1 cellular context compared by ENCODE assay signal in the genomic region with DNA sequence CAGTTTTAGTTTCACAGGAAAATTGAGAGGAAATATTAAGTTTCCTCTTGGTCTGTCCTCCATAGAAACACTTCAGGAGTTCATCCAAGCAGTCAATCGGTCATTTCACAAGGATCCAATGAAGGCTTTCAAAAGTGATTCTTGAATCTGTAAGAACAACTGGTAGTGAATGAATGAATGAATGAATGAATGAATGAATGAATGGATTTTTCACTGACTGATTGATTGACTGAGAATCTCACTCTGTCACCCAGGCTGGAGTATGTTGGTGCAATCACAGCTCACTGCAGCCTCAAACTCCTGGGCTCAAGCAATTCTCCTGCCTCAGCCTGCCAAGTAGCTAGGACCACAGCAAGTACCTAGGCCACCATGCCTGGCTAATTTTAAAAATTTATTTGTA.
TF ChIP-seq lines count a peak whose summit lies in the region.

No MANE protein-coding gene starts in this region.

TF ChIP-seq in GM23338, 12 proteins besides CTCF, POLR2A, EP300 and RAD21 (continued from another document):
- TF ChIP-seq, protein P1, sequence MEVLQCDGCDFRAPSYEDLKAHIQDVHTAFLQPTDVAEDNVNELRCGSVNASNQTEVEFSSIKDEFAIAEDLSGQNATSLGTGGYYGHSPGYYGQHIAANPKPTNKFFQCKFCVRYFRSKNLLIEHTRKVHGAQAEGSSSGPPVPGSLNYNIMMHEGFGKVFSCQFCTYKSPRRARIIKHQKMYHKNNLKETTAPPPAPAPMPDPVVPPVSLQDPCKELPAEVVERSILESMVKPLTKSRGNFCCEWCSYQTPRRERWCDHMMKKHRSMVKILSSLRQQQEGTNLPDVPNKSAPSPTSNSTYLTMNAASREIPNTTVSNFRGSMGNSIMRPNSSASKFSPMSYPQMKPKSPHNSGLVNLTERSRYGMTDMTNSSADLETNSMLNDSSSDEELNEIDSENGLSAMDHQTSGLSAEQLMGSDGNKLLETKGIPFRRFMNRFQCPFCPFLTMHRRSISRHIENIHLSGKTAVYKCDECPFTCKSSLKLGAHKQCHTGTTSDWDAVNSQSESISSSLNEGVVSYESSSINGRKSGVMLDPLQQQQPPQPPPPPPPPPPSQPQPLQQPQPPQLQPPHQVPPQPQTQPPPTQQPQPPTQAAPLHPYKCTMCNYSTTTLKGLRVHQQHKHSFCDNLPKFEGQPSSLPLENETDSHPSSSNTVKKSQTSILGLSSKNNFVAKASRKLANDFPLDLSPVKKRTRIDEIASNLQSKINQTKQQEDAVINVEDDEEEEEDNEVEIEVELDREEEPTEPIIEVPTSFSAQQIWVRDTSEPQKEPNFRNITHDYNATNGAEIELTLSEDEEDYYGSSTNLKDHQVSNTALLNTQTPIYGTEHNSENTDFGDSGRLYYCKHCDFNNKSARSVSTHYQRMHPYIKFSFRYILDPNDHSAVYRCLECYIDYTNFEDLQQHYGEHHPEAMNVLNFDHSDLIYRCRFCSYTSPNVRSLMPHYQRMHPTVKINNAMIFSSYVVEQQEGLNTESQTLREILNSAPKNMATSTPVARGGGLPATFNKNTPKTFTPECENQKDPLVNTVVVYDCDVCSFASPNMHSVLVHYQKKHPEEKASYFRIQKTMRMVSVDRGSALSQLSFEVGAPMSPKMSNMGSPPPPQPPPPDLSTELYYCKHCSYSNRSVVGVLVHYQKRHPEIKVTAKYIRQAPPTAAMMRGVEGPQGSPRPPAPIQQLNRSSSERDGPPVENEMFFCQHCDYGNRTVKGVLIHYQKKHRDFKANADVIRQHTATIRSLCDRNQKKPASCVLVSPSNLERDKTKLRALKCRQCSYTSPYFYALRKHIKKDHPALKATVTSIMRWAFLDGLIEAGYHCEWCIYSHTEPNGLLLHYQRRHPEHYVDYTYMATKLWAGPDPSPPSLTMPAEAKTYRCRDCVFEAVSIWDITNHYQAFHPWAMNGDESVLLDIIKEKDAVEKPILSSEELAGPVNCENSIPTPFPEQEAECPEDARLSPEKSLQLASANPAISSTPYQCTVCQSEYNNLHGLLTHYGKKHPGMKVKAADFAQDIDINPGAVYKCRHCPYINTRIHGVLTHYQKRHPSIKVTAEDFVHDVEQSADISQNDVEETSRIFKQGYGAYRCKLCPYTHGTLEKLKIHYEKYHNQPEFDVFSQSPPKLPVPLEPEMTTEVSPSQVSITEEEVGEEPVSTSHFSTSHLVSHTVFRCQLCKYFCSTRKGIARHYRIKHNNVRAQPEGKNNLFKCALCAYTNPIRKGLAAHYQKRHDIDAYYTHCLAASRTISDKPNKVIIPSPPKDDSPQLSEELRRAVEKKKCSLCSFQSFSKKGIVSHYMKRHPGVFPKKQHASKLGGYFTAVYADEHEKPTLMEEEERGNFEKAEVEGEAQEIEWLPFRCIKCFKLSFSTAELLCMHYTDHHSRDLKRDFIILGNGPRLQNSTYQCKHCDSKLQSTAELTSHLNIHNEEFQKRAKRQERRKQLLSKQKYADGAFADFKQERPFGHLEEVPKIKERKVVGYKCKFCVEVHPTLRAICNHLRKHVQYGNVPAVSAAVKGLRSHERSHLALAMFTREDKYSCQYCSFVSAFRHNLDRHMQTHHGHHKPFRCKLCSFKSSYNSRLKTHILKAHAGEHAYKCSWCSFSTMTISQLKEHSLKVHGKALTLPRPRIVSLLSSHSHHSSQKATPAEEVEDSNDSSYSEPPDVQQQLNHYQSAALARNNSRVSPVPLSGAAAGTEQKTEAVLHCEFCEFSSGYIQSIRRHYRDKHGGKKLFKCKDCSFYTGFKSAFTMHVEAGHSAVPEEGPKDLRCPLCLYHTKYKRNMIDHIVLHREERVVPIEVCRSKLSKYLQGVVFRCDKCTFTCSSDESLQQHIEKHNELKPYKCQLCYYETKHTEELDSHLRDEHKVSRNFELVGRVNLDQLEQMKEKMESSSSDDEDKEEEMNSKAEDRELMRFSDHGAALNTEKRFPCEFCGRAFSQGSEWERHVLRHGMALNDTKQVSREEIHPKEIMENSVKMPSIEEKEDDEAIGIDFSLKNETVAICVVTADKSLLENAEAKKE (CRISPR knock-in tag; IDR thresholded peaks at IDR 0.05) = no peak
- TF ChIP-seq EZH2phosphoT487 (IDR thresholded peaks at IDR 0.05; ENCODE audit: unreplicated experiment) = no peak
- no peak for TF ChIP-seq JUNB (IDR thresholded peaks at IDR 0.05; ENCODE audit: unreplicated experiment)
- TF ChIP-seq STAT1 (IDR thresholded peaks at IDR 0.05; ENCODE audit: unreplicated experiment) = no peak
- TF ChIP-seq, protein P2, sequence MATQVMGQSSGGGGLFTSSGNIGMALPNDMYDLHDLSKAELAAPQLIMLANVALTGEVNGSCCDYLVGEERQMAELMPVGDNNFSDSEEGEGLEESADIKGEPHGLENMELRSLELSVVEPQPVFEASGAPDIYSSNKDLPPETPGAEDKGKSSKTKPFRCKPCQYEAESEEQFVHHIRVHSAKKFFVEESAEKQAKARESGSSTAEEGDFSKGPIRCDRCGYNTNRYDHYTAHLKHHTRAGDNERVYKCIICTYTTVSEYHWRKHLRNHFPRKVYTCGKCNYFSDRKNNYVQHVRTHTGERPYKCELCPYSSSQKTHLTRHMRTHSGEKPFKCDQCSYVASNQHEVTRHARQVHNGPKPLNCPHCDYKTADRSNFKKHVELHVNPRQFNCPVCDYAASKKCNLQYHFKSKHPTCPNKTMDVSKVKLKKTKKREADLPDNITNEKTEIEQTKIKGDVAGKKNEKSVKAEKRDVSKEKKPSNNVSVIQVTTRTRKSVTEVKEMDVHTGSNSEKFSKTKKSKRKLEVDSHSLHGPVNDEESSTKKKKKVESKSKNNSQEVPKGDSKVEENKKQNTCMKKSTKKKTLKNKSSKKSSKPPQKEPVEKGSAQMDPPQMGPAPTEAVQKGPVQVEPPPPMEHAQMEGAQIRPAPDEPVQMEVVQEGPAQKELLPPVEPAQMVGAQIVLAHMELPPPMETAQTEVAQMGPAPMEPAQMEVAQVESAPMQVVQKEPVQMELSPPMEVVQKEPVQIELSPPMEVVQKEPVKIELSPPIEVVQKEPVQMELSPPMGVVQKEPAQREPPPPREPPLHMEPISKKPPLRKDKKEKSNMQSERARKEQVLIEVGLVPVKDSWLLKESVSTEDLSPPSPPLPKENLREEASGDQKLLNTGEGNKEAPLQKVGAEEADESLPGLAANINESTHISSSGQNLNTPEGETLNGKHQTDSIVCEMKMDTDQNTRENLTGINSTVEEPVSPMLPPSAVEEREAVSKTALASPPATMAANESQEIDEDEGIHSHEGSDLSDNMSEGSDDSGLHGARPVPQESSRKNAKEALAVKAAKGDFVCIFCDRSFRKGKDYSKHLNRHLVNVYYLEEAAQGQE (IDR thresholded peaks at IDR 0.05; ENCODE audit: unreplicated experiment) = no peak
- TF ChIP-seq, protein P3, sequence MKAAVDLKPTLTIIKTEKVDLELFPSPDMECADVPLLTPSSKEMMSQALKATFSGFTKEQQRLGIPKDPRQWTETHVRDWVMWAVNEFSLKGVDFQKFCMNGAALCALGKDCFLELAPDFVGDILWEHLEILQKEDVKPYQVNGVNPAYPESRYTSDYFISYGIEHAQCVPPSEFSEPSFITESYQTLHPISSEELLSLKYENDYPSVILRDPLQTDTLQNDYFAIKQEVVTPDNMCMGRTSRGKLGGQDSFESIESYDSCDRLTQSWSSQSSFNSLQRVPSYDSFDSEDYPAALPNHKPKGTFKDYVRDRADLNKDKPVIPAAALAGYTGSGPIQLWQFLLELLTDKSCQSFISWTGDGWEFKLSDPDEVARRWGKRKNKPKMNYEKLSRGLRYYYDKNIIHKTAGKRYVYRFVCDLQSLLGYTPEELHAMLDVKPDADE (IDR thresholded peaks at IDR 0.05) = no peak
- no peak for TF ChIP-seq EZH2 (IDR thresholded peaks at IDR 0.05; ENCODE audit: low read depth, unreplicated experiment)
- no peak for TF ChIP-seq CREB1 (CRISPR knock-in tag; IDR thresholded peaks at IDR 0.05; ENCODE audit: low read depth)
- no peak for TF ChIP-seq ZNF331 (CRISPR knock-in tag; IDR thresholded peaks at IDR 0.05; ENCODE audit: low read depth)
